ENCODE assay signal across 35 cellular contexts in genomic region chr21:45183852-45184251, GRCh38.
"Had no signal": no experiment of that assay in that cellular context is flagged by ENCODE, and none has a peak within 500 bp of the region (broad histone marks: within the 10 kb centered on the region; RNA-seq: fewer than 3 reads in every experiment).

No MANE protein-coding gene starts in this region.

- H3K27me3 ChIP-seq: MG63 had no signal

- H3K4me2 ChIP-seq: KMS-11 had no signal

- H3K27ac ChIP-seq: KMS-11 had no signal

- H3K9ac ChIP-seq: KMS-11 had no signal

- DNase-seq: Karpas-422, Kasumi-1, MG63, MM.1S, MV-4-11, NCI-H1048, NCI-H1092, NCI-H1092 treated with DMSO at 0.1 percent for 48 hours, NCI-H1105, NCI-H1105 treated with DMSO at 0.1 percent for 48 hours, NCI-H1417, NCI-H1417 treated with DMSO at 0.1 percent for 48 hours, NCI-H1436, NCI-H1436 treated with DMSO at 0.1 percent for 48 hours, NCI-H146, NCI-H1694, NCI-H1694 treated with DMSO at 0.1 percent for 48 hours, NCI-H187, NCI-H187 treated with DMSO at 0.1 percent for 48 hours, NCI-H1930, NCI-H2029, NCI-H2029 treated with DMSO at 0.1 percent for 48 hours, NCI-H2081, NCI-H2081 treated with DMSO at 0.1 percent for 48 hours, NCI-H2107, NCI-H2171, NCI-H2171 treated with DMSO at 0.1 percent for 48 hours, NCI-H2227 treated with DMSO at 0.1 percent for 48 hours, NCI-H226, NCI-H345, NCI-H446, NCI-H446 treated with DMSO at 0.1 percent for 48 hours, NCI-H510A, NCI-H510A treated with DMSO at 0.1 percent for 48 hours had no signal

- H3K4me3 ChIP-seq: MG63 had no signal
